29 cellular contexts compared by ENCODE assay signal in genomic region chr18:36143391-36143790, GRCh38.
"Had no signal": no experiment of that assay in that cellular context is flagged by ENCODE, and none has a peak within 500 bp of the region (broad histone marks: within the 10 kb centered on the region; RNA-seq: fewer than 3 reads in every experiment).

No MANE protein-coding gene starts in this region.

- H3K27me3 ChIP-seq: colonic mucosa, dorsolateral prefrontal cortex, esophagus muscularis mucosa, esophagus squamous epithelium, foreskin keratinocyte, gastrocnemius medialis, gastroesophageal sphincter, heart left ventricle, heart right ventricle had no signal

- FAIRE-seq: colon, endometrium, endothelial cell of umbilical vein, frontal cortex had no signal

- H3K4me1 Mint-ChIP-seq: endodermal cell had no signal

- H3K27me3 Mint-ChIP-seq: dendritic cell treated with granulocyte-macrophage colony-stimulating factor and Interleukin-4, amounts not matched to agents 40 ng/mL and 50 ng/mL, for 4 days; effector memory CD8-positive, alpha-beta T cell had no signal

- H3K4me3 ChIP-seq: colonic mucosa, coronary artery, dorsolateral prefrontal cortex, esophagus muscularis mucosa, esophagus squamous epithelium, gastrocnemius medialis, gastroesophageal sphincter, heart left ventricle, heart right ventricle had no signal

- H3K4me3 Mint-ChIP-seq: dendritic cell treated with granulocyte-macrophage colony-stimulating factor and Interleukin-4, amounts not matched to agents 40 ng/mL and 50 ng/mL, for 4 days; effector memory CD8-positive, alpha-beta T cell; endodermal cell had no signal

- H3K27ac ChIP-seq: colonic mucosa, coronary artery, dorsolateral prefrontal cortex, epithelial cell of prostate, esophagus muscularis mucosa, esophagus squamous epithelium, foreskin keratinocyte, gastrocnemius medialis, gastroesophageal sphincter, heart left ventricle, heart right ventricle had no signal

- H3K9me3 Mint-ChIP-seq: dendritic cell treated with granulocyte-macrophage colony-stimulating factor and Interleukin-4, amounts not matched to agents 40 ng/mL and 50 ng/mL, for 4 days; effector memory CD8-positive, alpha-beta T cell; endodermal cell had no signal

- ATAC-seq: effector memory CD8-positive, alpha-beta T cell; esophagus mucosa; foreskin keratinocyte; gastrocnemius medialis; gastroesophageal sphincter; heart left ventricle; heart right ventricle had no signal

- H3K4me1 ChIP-seq: colonic mucosa, esophagus muscularis mucosa, esophagus squamous epithelium, foreskin keratinocyte, gastrocnemius medialis, gastroesophageal sphincter, heart left ventricle, heart right ventricle had no signal

- H3K9me3 ChIP-seq: colonic mucosa, esophagus muscularis mucosa, esophagus squamous epithelium, gastrocnemius medialis, gastroesophageal sphincter, heart left ventricle, heart right ventricle had no signal

- H3K27ac Mint-ChIP-seq: effector memory CD8-positive, alpha-beta T cell; endodermal cell had no signal

- DNase-seq: colonic mucosa; cortex of kidney; dermis blood vessel endothelial cell; dorsolateral prefrontal cortex; effector CD4-positive, alpha-beta T cell; effector CD8-positive, alpha-beta T cell; effector memory CD4-positive, alpha-beta T cell; effector memory CD8-positive, alpha-beta T cell; endodermal cell; erythroblast; esophagus squamous epithelium; foreskin fibroblast; foreskin keratinocyte; foreskin melanocyte; gastrocnemius medialis; glutamatergic neuron; head of caudate nucleus; heart left ventricle; heart right ventricle had no signal
